Comparison of ENCODE assay signal across 8 cellular contexts in the genomic region with DNA sequence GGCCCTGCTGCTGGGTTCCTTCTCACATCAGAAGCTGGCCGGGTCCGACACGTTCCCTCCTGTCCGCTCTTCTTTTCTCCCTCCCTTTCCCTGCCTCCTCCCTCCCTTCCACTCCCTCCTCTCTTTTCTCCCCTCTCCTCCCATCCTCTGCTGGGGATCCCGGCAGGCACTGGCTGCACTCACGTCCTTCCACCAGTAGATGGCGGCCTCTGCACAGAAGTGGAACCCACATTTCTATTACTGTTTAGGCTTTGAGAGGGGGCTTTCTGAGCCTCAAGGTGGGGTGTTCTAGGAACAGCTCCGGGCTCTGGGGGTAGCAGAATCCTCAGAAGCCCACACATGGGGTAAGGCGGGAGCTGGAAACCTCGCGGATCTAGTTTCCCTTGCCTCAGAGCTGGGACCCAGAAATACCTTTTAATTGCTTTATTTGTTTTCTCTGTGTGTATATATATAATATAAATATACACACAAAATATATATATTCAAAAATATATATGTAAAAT.
DNase-seq lines count a peak whose midpoint lies in the region; ATAC-seq and TF ChIP-seq lines count a peak whose summit lies in the region.

No MANE protein-coding gene starts in this region.

- H3K4me1 ChIP-seq in iPS-15b (ENCODE audit: control insufficient read depth, insufficient read depth, low read length), result peaks cover 5% of the 10 kb centered on the region

- CTCF ChIA-PET in CD4-positive, alpha-beta T cell (lab: Charles Lee), result interaction anchor here (1.2 to 1.4 kb wide), 2 partner anchors 17 to 1558 kb away, joined by 4 to 5 read pairs; no protein-coding TSS in a partner anchor

- peak; percentile 5 to 49 (median 18) for DNase-seq in CD4-positive, alpha-beta T cell
- DNase-seq in H7 (peak; percentile 84), RPMI7951 (ENCODE audit: low read depth) (peak; percentile 24)
- peak; percentile 46 for DNase-seq in activated naive CD8-positive, alpha-beta T cell treated with anti-CD3 and anti-CD28 coated beads, Interleukin-2, amount 50 U/mL, for 24 hours
- DNase-seq in stimulated activated CD4-positive, alpha-beta T cell treated with anti-CD3 and anti-CD28 coated beads, Interleukin-1b, Interleukin-23, amount 100 ng/mL, for 24 hours (ENCODE audit: low read depth in 4 of 4, low spot score in 1 of 4), result peak; percentile 5 to 17 (median 12)

- H3K27me3 ChIP-seq in CD4-positive, alpha-beta T cell (ENCODE audit: control insufficient read depth, insufficient read depth, low read length), result peaks cover 22% of the 10 kb centered on the region
- H3K27me3 ChIP-seq in H7 (ENCODE audit: control insufficient read depth, insufficient read depth, low read length) (no peaks in the 10 kb centered on the region), iPS-15b (ENCODE audit: control insufficient read depth, insufficient read depth, low read length) (peaks cover 2% of the 10 kb centered on the region)

- no peak overlapping the region for H3K4me3 ChIP-seq in H7 (ENCODE audit: insufficient read depth, low read depth, low read length)
- H3K4me3 ChIP-seq in iPS-15b (ENCODE audit: low read depth, low read length), result peak overlapping the region; percentile 11

- peaks cover 58% of the 10 kb centered on the region for H3K27me3 Mint-ChIP-seq in CD4-positive, alpha-beta T cell
- peaks cover 6% of the 10 kb centered on the region for H3K27me3 Mint-ChIP-seq in activated naive CD8-positive, alpha-beta T cell treated with anti-CD3 and anti-CD28 coated beads, Interleukin-2, amount 50 U/mL, for 24 hours

- ATAC-seq in CD4-positive, alpha-beta T cell (ENCODE audit: poor library complexity), result no peak
- no peak for ATAC-seq in activated naive CD8-positive, alpha-beta T cell treated with anti-CD3 and anti-CD28 coated beads, Interleukin-2, amount 50 U/mL, for 24 hours
- ATAC-seq in GM18502 (IDR thresholded peaks at IDR 0.05; ENCODE audit: poor library complexity, unreplicated experiment) (no peak), GM21529 (IDR thresholded peaks at IDR 0.05; ENCODE audit: unreplicated experiment) (no peak)

- no peaks in the 10 kb centered on the region for H3K36me3 ChIP-seq in H7 (replicated peaks; ENCODE audit: control insufficient read depth, insufficient read depth, low read length)
- H3K36me3 ChIP-seq in iPS-15b (ENCODE audit: control insufficient read depth, insufficient read depth, low read length), result no peaks in the 10 kb centered on the region

- H3K36me3 Mint-ChIP-seq in CD4-positive, alpha-beta T cell (ENCODE audit: low read depth), result no peaks in the 10 kb centered on the region
- H3K36me3 Mint-ChIP-seq in activated naive CD8-positive, alpha-beta T cell treated with anti-CD3 and anti-CD28 coated beads, Interleukin-2, amount 50 U/mL, for 24 hours (ENCODE audit: low read depth), result no peaks in the 10 kb centered on the region

- H3K27ac ChIP-seq in CD4-positive, alpha-beta T cell (ENCODE audit: low read depth, low read length), result no peak overlapping the region

- no peak overlapping the region for H3K27ac Mint-ChIP-seq in CD4-positive, alpha-beta T cell
- no peak overlapping the region for H3K27ac Mint-ChIP-seq in activated naive CD8-positive, alpha-beta T cell treated with anti-CD3 and anti-CD28 coated beads, Interleukin-2, amount 50 U/mL, for 24 hours

- H3K4me1 Mint-ChIP-seq in CD4-positive, alpha-beta T cell (ENCODE audit: low read depth), result no peaks in the 10 kb centered on the region
- no peaks in the 10 kb centered on the region for H3K4me1 Mint-ChIP-seq in activated naive CD8-positive, alpha-beta T cell treated with anti-CD3 and anti-CD28 coated beads, Interleukin-2, amount 50 U/mL, for 24 hours

- no peak overlapping the region for H3K9ac ChIP-seq in iPS-15b (ENCODE audit: low read depth, low read length)

- intact Hi-C loops in CD4-positive, alpha-beta T cell (cut with DNase I, micrococcal nuclease), result loop anchor here (1.0 to 5.0 kb wide), 3 partner anchors 691 to 1906 kb away; no protein-coding TSS in a partner anchor

- no peaks in the 10 kb centered on the region for H3K9me3 Mint-ChIP-seq in CD4-positive, alpha-beta T cell
- no peaks in the 10 kb centered on the region for H3K9me3 Mint-ChIP-seq in activated naive CD8-positive, alpha-beta T cell treated with anti-CD3 and anti-CD28 coated beads, Interleukin-2, amount 50 U/mL, for 24 hours

- H3K4me3 Mint-ChIP-seq in CD4-positive, alpha-beta T cell, result no peak overlapping the region
- no peak overlapping the region for H3K4me3 Mint-ChIP-seq in activated naive CD8-positive, alpha-beta T cell treated with anti-CD3 and anti-CD28 coated beads, Interleukin-2, amount 50 U/mL, for 24 hours

- POLR2A ChIA-PET in CD4-positive, alpha-beta T cell (lab: Charles Lee), result no interaction called here

- TF ChIP-seq CTCF in CD4-positive, alpha-beta T cell (IDR thresholded peaks at IDR 0.05), result peak; percentile 74

- H3K9me3 ChIP-seq in CD4-positive, alpha-beta T cell (ENCODE audit: control insufficient read depth, low read length), result no peaks in the 10 kb centered on the region
- H3K9me3 ChIP-seq in iPS-15b (ENCODE audit: control insufficient read depth, insufficient read depth, low read length), result no peaks in the 10 kb centered on the region

Comparison
In these comparisons a context has a peak if more than half of its experiments do, and no peak if none do; other contexts are left out.
1. DNase-seq: peak in every context shown above with its lines; median percentile 84 in H7; 46 in activated naive CD8-positive, alpha-beta T cell treated with anti-CD3 and anti-CD28 coated beads, Interleukin-2, amount 50 U/mL, for 24 hours; 24 in RPMI7951; 18 in CD4-positive, alpha-beta T cell; 12 in stimulated activated CD4-positive, alpha-beta T cell treated with anti-CD3 and anti-CD28 coated beads, Interleukin-1b, Interleukin-23, amount 100 ng/mL, for 24 hours.